ENCODE assay signal across 26 cellular contexts in genomic region chr20:62799873-62800272, GRCh38. TPM values are rescaled to one million over a fixed set of nuclear protein-coding genes. Genes with fewer than 3 reads are reported as not detected.
DNase-seq lines count a peak whose midpoint lies in the region; ATAC-seq, FAIRE-seq and TF ChIP-seq lines count a peak whose summit lies in the region.
"Had no signal": no experiment of that assay in that cellular context is flagged by ENCODE, and none has a peak within 500 bp of the region (broad histone marks: within the 10 kb centered on the region; RNA-seq: fewer than 3 reads in every experiment).

No MANE protein-coding gene starts in this region.

- H3K4me1 Mint-ChIP-seq in natural killer cell (peaks cover 21 to 46% of the 10 kb centered on the region in 2 donors), astrocyte (ENCODE audit: low read depth, unreplicated experiment) (peaks cover 10% of the 10 kb centered on the region), type B pancreatic cell (ENCODE audit: unreplicated experiment) (peaks cover 14% of the 10 kb centered on the region), neural progenitor cell (peaks cover 29% of the 10 kb centered on the region)
- H3K4me1 Mint-ChIP-seq in natural killer cell treated with Interleukin-12 subunit alpha and Interleukin-12 subunit beta and Interleukin-15 and Interleukin-18, amount 100 ng/mL, for 72 hours (ENCODE audit: low read depth in 2 of 2), result peaks cover 18 to 21% of the 10 kb centered on the region in 2 donors

- peaks cover 20% of the 10 kb centered on the region for H3K4me1 ChIP-seq in astrocyte (ENCODE audit: insufficient read depth, low read length)
- peaks cover 9% of the 10 kb centered on the region for H3K4me1 ChIP-seq in neural progenitor cell
- H3K4me1 ChIP-seq: BE2C had no signal

- no peaks in the 10 kb centered on the region for H3K9me3 Mint-ChIP-seq in natural killer cell
- H3K9me3 Mint-ChIP-seq in natural killer cell treated with Interleukin-12 subunit alpha and Interleukin-12 subunit beta and Interleukin-15 and Interleukin-18, amount 100 ng/mL, for 72 hours, result no peaks in the 10 kb centered on the region
- no peaks in the 10 kb centered on the region for H3K9me3 Mint-ChIP-seq in astrocyte (ENCODE audit: unreplicated experiment)
- no peaks in the 10 kb centered on the region for H3K9me3 Mint-ChIP-seq in type B pancreatic cell
- H3K9me3 Mint-ChIP-seq in neural progenitor cell, result no peaks in the 10 kb centered on the region
- H3K9me3 Mint-ChIP-seq: CD4-positive, alpha-beta T cell had no signal

- DNase-seq in natural killer cell (no peak), astrocyte (ENCODE audit: low read depth) (no peak), dorsolateral prefrontal cortex (no peak), type B pancreatic cell (ENCODE audit: extremely low spot score, unreplicated experiment) (no peak), neural progenitor cell (ENCODE audit: low spot score) (no peak), NCI-H2171 (lab: John Stamatoyannopoulos, UW) (no peak), NCI-H69 (lab: John Stamatoyannopoulos, UW) (no peak)
- DNase-seq in natural killer cell treated with Interleukin-12 subunit alpha and Interleukin-12 subunit beta and Interleukin-15 and Interleukin-18, amount 100 ng/mL, for 72 hours (ENCODE audit: low spot score), result no peak
- DNase-seq: BE2C; Caco-2; CD4-positive, alpha-beta T cell; DMS 273 treated with DMSO at 0.1 percent for 48 hours; DMS79 treated with DMSO at 0.1 percent for 48 hours; MG63; NCI-H1092; NCI-H1436; NCI-H187 treated with DMSO at 0.1 percent for 48 hours; NCI-H226; NCI-H524; NCI-H82; Peyer's patch had no signal

- H2AFZ ChIP-seq in astrocyte (ENCODE audit: low read depth, low read length) (no peak overlapping the region), neural progenitor cell (replicated peaks) (no peak overlapping the region)

- H3K79me2 ChIP-seq in astrocyte (ENCODE audit: insufficient read depth, low read length) (peaks cover 13% of the 10 kb centered on the region), neural progenitor cell (ENCODE audit: low read depth) (no peaks in the 10 kb centered on the region)

- peak overlapping the region; percentile 62 for H3K4me3 Mint-ChIP-seq in natural killer cell
- H3K4me3 Mint-ChIP-seq in natural killer cell treated with Interleukin-12 subunit alpha and Interleukin-12 subunit beta and Interleukin-15 and Interleukin-18, amount 100 ng/mL, for 72 hours, result no peak overlapping the region
- H3K4me3 Mint-ChIP-seq in astrocyte (ENCODE audit: unreplicated experiment), result peak overlapping the region; percentile 62
- peak overlapping the region; percentile 54 for H3K4me3 Mint-ChIP-seq in type B pancreatic cell
- no peak overlapping the region for H3K4me3 Mint-ChIP-seq in neural progenitor cell

- peaks cover 42% of the 10 kb centered on the region for H3F3A ChIP-seq in neural progenitor cell (ENCODE audit: low read depth)

- no peak overlapping the region for H3K4me3 ChIP-seq in astrocyte (ENCODE audit: insufficient read depth, low read depth, low read length)
- peak overlapping the region in 9 of 59 donors; percentile 2 to 85 (median 24) for H3K4me3 ChIP-seq in dorsolateral prefrontal cortex
- no peak overlapping the region for H3K4me3 ChIP-seq in neural progenitor cell
- H3K4me3 ChIP-seq: GM12878, MG63, Peyer's patch, SJSA1 had no signal

- no peaks in the 10 kb centered on the region for H3K27me3 ChIP-seq in astrocyte (ENCODE audit: insufficient read depth, low read length)
- H3K27me3 ChIP-seq in dorsolateral prefrontal cortex, result no peaks in the 10 kb centered on the region
- peaks cover 34% of the 10 kb centered on the region for H3K27me3 ChIP-seq in neural progenitor cell
- H3K27me3 ChIP-seq: BE2C, MG63, Peyer's patch, SJSA1 had no signal

- H3K9ac ChIP-seq in astrocyte (ENCODE audit: low read length), result no peak overlapping the region
- no peak overlapping the region for H3K9ac ChIP-seq in neural progenitor cell

- TF ChIP-seq CTCF in natural killer cell (IDR thresholded peaks at IDR 0.05), result no peak
- TF ChIP-seq CTCF in astrocyte (IDR thresholded peaks at IDR 0.05; ENCODE audit: insufficient read depth, low read depth, low read length), result no peak
- TF ChIP-seq CTCF in dorsolateral prefrontal cortex (IDR thresholded peaks at IDR 0.05 in 54 of 56, conservative IDR thresholded peaks at IDR 0.05 in 2 of 56; ENCODE audit: low read depth in 1 of 56, partially characterized antibody in 56 of 56), result no peak
- TF ChIP-seq CTCF in type B pancreatic cell (conservative IDR thresholded peaks at IDR 0.05), result no peak
- no peak for TF ChIP-seq CTCF in neural progenitor cell (IDR thresholded peaks at IDR 0.05)

- no peak for ATAC-seq in natural killer cell
- ATAC-seq in natural killer cell treated with Interleukin-12 subunit alpha and Interleukin-12 subunit beta and Interleukin-15 and Interleukin-18, amount 100 ng/mL, for 72 hours, result no peak
- ATAC-seq: GM12878, Right ventricle myocardium inferior had no signal

- H3K27ac ChIP-seq in astrocyte (ENCODE audit: low read depth, low read length), result no peak overlapping the region
- peak overlapping the region in 43 of 59 donors; percentile 1 to 98 (median 62) for H3K27ac ChIP-seq in dorsolateral prefrontal cortex
- H3K27ac ChIP-seq in neural progenitor cell, result no peak overlapping the region
- H3K27ac ChIP-seq: SJSA1 had no signal

- H3K4me2 ChIP-seq in astrocyte (ENCODE audit: low read length), result no peak overlapping the region
- no peak overlapping the region for H3K4me2 ChIP-seq in neural progenitor cell

- no peaks in the 10 kb centered on the region for H3K36me3 Mint-ChIP-seq in natural killer cell
- peaks cover 9% of the 10 kb centered on the region for H3K36me3 Mint-ChIP-seq in natural killer cell treated with Interleukin-12 subunit alpha and Interleukin-12 subunit beta and Interleukin-15 and Interleukin-18, amount 100 ng/mL, for 72 hours
- H3K36me3 Mint-ChIP-seq in astrocyte (ENCODE audit: low read depth, unreplicated experiment), result peaks cover 18% of the 10 kb centered on the region
- H3K36me3 Mint-ChIP-seq in type B pancreatic cell, result peaks cover 16% of the 10 kb centered on the region
- peaks cover 16% of the 10 kb centered on the region for H3K36me3 Mint-ChIP-seq in neural progenitor cell

- no peaks in the 10 kb centered on the region for H3K9me3 ChIP-seq in astrocyte (ENCODE audit: insufficient read depth, low read depth, low read length)
- no peaks in the 10 kb centered on the region for H3K9me3 ChIP-seq in neural progenitor cell (ENCODE audit: low read depth)
- H3K9me3 ChIP-seq: BE2C, Caco-2, MG63, Peyer's patch, SJSA1 had no signal

- intact Hi-C loops in natural killer cell (cut with micrococcal nuclease) (loop anchor here (10.0 kb wide), 1 partner anchor 135 kb away; the partner anchor contains the start of gene GID8), dorsolateral prefrontal cortex (cut with DNase I) (loop anchor here (2.0 to 10.0 kb wide), 6 partner anchors 47 to 735 kb away; partner anchors contain the start of genes CABLES2 (in 1 of the 2), GID8 (in 1 of the 2), PSMA7 (in 1 of the 2) and SS18L1 (in 1 of the 2))

- H3K36me3 ChIP-seq in astrocyte (ENCODE audit: insufficient read depth, low read length) (peaks cover 7% of the 10 kb centered on the region), neural progenitor cell (no peaks in the 10 kb centered on the region)

- H3K27me3 Mint-ChIP-seq in natural killer cell (ENCODE audit: low read depth in 2 of 2) (no peaks in the 10 kb centered on the region), astrocyte (ENCODE audit: low read depth, unreplicated experiment) (no peaks in the 10 kb centered on the region), type B pancreatic cell (peaks cover 3% of the 10 kb centered on the region), neural progenitor cell (ENCODE audit: insufficient read depth, low read depth) (peaks cover 16% of the 10 kb centered on the region)
- H3K27me3 Mint-ChIP-seq in natural killer cell treated with Interleukin-12 subunit alpha and Interleukin-12 subunit beta and Interleukin-15 and Interleukin-18, amount 100 ng/mL, for 72 hours, result no peaks in the 10 kb centered on the region

- H3K27ac Mint-ChIP-seq in natural killer cell (no peak overlapping the region), astrocyte (ENCODE audit: unreplicated experiment) (no peak overlapping the region), type B pancreatic cell (no peak overlapping the region), neural progenitor cell (no peak overlapping the region)
- H3K27ac Mint-ChIP-seq in natural killer cell treated with Interleukin-12 subunit alpha and Interleukin-12 subunit beta and Interleukin-15 and Interleukin-18, amount 100 ng/mL, for 72 hours, result no peak overlapping the region
- H3K27ac Mint-ChIP-seq: CD4-positive, alpha-beta T cell had no signal

- no peak for FAIRE-seq in astrocyte (lab: Jason Lieb, UNC)
- FAIRE-seq: GM12878, H54 had no signal

- peaks cover 34% of the 10 kb centered on the region for H4K20me1 ChIP-seq in astrocyte (ENCODE audit: insufficient read depth, low read length)
- H4K20me1 ChIP-seq in neural progenitor cell (ENCODE audit: low read depth), result peaks cover 10% of the 10 kb centered on the region

RNA-seq across cellular contexts. Expression of gene MRGBP, which starts 3.6 kb away (rescaled TPM):
- total RNA-seq in natural killer cell (10 to 100 TPM in 2 of 3 donors, 1 to 10 TPM in 1; 8.3 to 12.8 (median 10.0) TPM), astrocyte (18.7 and 19.3 TPM in 2 replicates), dorsolateral prefrontal cortex (10 to 100 TPM in 44 of 120 experiments, 1 to 10 TPM in 76; 7.2 to 12.6 (median 9.5) TPM), type B pancreatic cell (ENCODE audit: low replicate concordance) (8.4 and 14.6 TPM in 2 replicates), neural progenitor cell (ENCODE audit: low replicate concordance) (14.0 and 18.1 TPM in 2 replicates)
- 10 to 100 TPM; 14.4 to 19.3 TPM for total RNA-seq in natural killer cell treated with Interleukin-12 subunit alpha and Interleukin-12 subunit beta and Interleukin-15 and Interleukin-18, amount 100 ng/mL, for 72 hours

RNA-seq across cellular contexts. Expression of gene OGFR, which starts 4.8 kb away (rescaled TPM):
- total RNA-seq in natural killer cell, result 10 to 100 TPM; 71.0 to 84.0 (median 83.0) TPM
- total RNA-seq in natural killer cell treated with Interleukin-12 subunit alpha and Interleukin-12 subunit beta and Interleukin-15 and Interleukin-18, amount 100 ng/mL, for 72 hours, result 10 to 100 TPM; 75.9 to 88.7 TPM
- 93.4 and 96.5 TPM in 2 replicates for total RNA-seq in astrocyte
- total RNA-seq in dorsolateral prefrontal cortex, result 100 to 1,000 TPM in 1 of 120 experiments, 10 to 100 TPM in 119; 40.5 to 100 (median 61.4) TPM
- total RNA-seq in type B pancreatic cell (ENCODE audit: low replicate concordance), result 42.8 and 49.6 TPM in 2 replicates
- 7.0 and 23.9 TPM in 2 replicates for total RNA-seq in neural progenitor cell (ENCODE audit: low replicate concordance)

RNA-seq across cellular contexts. Expression of gene COL9A3, which starts 17.0 kb away (rescaled TPM):
- total RNA-seq in natural killer cell (1 to 10 TPM in 1 of 3 donors, not detected in 2; 1.9 TPM), astrocyte (43.0 and 54.3 TPM in 2 replicates), dorsolateral prefrontal cortex (100 to 1,000 TPM in 8 of 120 experiments, 10 to 100 TPM in 112; 15.9 to 126 (median 44.6) TPM), type B pancreatic cell (ENCODE audit: low replicate concordance) (8.8 and 21.2 TPM in 2 replicates), neural progenitor cell (ENCODE audit: low replicate concordance) (10.5 and 34.8 TPM in 2 replicates)
- total RNA-seq in natural killer cell treated with Interleukin-12 subunit alpha and Interleukin-12 subunit beta and Interleukin-15 and Interleukin-18, amount 100 ng/mL, for 72 hours, result not detected
- total RNA-seq: CD4-positive, alpha-beta T cell; LHCN-M2; SJSA1 had no signal

Comparison
In these comparisons a context has a peak if more than half of its experiments do, and no peak if none do; other contexts are left out.
1. H3K4me3 Mint-ChIP-seq: peak in natural killer cell (single experiment), astrocyte (single experiment) and type B pancreatic cell (single experiment); none in natural killer cell treated with Interleukin-12 subunit alpha and Interleukin-12 subunit beta and Interleukin-15 and Interleukin-18, amount 100 ng/mL, for 72 hours (single experiment) and neural progenitor cell (single experiment).
2. H3K27ac ChIP-seq: peak in dorsolateral prefrontal cortex (43 of 59); none in astrocyte (single experiment) and neural progenitor cell (single experiment).